In the genomic region with DNA sequence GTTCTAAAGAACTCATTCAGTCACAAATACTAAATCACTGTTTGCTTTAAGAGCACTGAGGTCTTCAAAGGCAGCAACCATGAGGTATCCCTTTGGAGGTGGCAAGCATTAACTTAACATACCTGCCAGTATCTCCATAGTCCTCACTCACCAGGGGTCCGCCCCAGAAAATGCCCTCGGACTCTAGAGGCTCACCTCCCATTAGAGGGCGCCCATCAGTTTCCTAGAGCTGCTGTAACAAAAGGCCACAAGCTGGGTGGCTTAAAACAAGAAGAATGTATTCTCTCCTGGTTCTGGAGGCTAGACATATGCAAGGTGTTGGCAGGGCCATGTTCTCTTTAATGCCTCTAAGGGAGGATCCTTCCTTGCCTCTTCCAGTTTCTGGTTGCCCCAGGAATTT, we compare ENCODE assay signal across 22 cellular contexts.
"Had no signal": no experiment of that assay in that cellular context is flagged by ENCODE, and none has a peak within 500 bp of the region (broad histone marks: within the 10 kb centered on the region; RNA-seq: fewer than 3 reads in every experiment).

No MANE protein-coding gene starts in this region.

- H3K9me3 ChIP-seq: body of pancreas, esophagus squamous epithelium, mucosa of descending colon, stomach, testis, upper lobe of left lung had no signal

- H2AFZ ChIP-seq: parathyroid adenoma had no signal

- H3K36me3 ChIP-seq: esophagus squamous epithelium, stomach, upper lobe of left lung had no signal

- H3K4me3 ChIP-seq: body of pancreas, esophagus squamous epithelium, mucosa of descending colon, stomach, testis, upper lobe of left lung had no signal

- H3K4me3 Mint-ChIP-seq: activated CD4-positive, alpha-beta memory T cell treated with anti-CD3 and anti-CD28 coated beads for 36 hours; activated CD8-positive, alpha-beta memory T cell treated with anti-CD3 and anti-CD28 coated beads, Interleukin-2, amount 10 ng/mL, durations not matched to agents 7 days and 5 days; memory B cell; naive thymus-derived CD4-positive, alpha-beta T cell had no signal

- H3K79me2 ChIP-seq: parathyroid adenoma had no signal

- ATAC-seq: activated CD8-positive, alpha-beta memory T cell treated with anti-CD3 and anti-CD28 coated beads, Interleukin-2, amount 10 ng/mL, durations not matched to agents 7 days and 5 days; activated naive CD4-positive, alpha-beta T cell treated with anti-CD3 and anti-CD28 coated beads, Interleukin-2, amount 50 U/mL, for 72 hours; body of pancreas; left ventricle myocardium superior; mucosa of descending colon; naive thymus-derived CD4-positive, alpha-beta T cell had no signal

- H3K4me1 Mint-ChIP-seq: activated CD8-positive, alpha-beta memory T cell treated with anti-CD3 and anti-CD28 coated beads, Interleukin-2, amount 10 ng/mL, durations not matched to agents 7 days and 5 days; memory B cell had no signal

- DNase-seq: activated CD4-positive, alpha-beta memory T cell treated with anti-CD3 and anti-CD28 coated beads for 36 hours; activated CD4-positive, alpha-beta T cell treated with anti-CD3 and anti-CD28 coated beads for 1 hour; activated CD8-positive, alpha-beta memory T cell treated with anti-CD3 and anti-CD28 coated beads, Interleukin-2, amount 10 ng/mL, durations not matched to agents 7 days and 5 days; activated T-cell treated with anti-CD3 and anti-CD28 coated beads, Interleukin-2, amount 50 U/mL, for 1 hour; amygdala; body of pancreas; caudate nucleus; esophagus squamous epithelium; foreskin fibroblast; glutamatergic neuron; hypothalamus; left ventricle myocardium superior; mucosa of descending colon; naive thymus-derived CD4-positive, alpha-beta T cell; stimulated activated CD4-positive, alpha-beta T cell treated with anti-CD3 and anti-CD28 coated beads, Interleukin-1b, Interleukin-23, amount 100 ng/mL, for 48 hours; stomach; T1000; testis; upper lobe of left lung had no signal

- H3K4me1 ChIP-seq: body of pancreas, esophagus squamous epithelium, parathyroid adenoma, stomach, testis, upper lobe of left lung had no signal

- H3K9me3 Mint-ChIP-seq: activated CD4-positive, alpha-beta memory T cell treated with anti-CD3 and anti-CD28 coated beads for 36 hours; activated naive CD4-positive, alpha-beta T cell treated with anti-CD3 and anti-CD28 coated beads, Interleukin-2, amount 50 U/mL, for 72 hours; memory B cell; naive thymus-derived CD4-positive, alpha-beta T cell had no signal

- H3K27me3 Mint-ChIP-seq: activated CD4-positive, alpha-beta memory T cell treated with anti-CD3 and anti-CD28 coated beads for 36 hours; activated CD8-positive, alpha-beta memory T cell treated with anti-CD3 and anti-CD28 coated beads, Interleukin-2, amount 10 ng/mL, durations not matched to agents 7 days and 5 days had no signal

- H3K27me3 ChIP-seq: body of pancreas, esophagus squamous epithelium, stomach, testis, upper lobe of left lung had no signal

- H3K9ac ChIP-seq: parathyroid adenoma had no signal

- H3K27ac Mint-ChIP-seq: activated CD4-positive, alpha-beta memory T cell treated with anti-CD3 and anti-CD28 coated beads for 36 hours; activated CD8-positive, alpha-beta memory T cell treated with anti-CD3 and anti-CD28 coated beads, Interleukin-2, amount 10 ng/mL, durations not matched to agents 7 days and 5 days; activated naive CD4-positive, alpha-beta T cell treated with anti-CD3 and anti-CD28 coated beads, Interleukin-2, amount 50 U/mL, for 72 hours; naive thymus-derived CD4-positive, alpha-beta T cell had no signal

- H3K27ac ChIP-seq: body of pancreas, esophagus squamous epithelium, parathyroid adenoma, stomach, testis, upper lobe of left lung had no signal

- H3K36me3 Mint-ChIP-seq: activated CD4-positive, alpha-beta memory T cell treated with anti-CD3 and anti-CD28 coated beads for 36 hours; activated CD8-positive, alpha-beta memory T cell treated with anti-CD3 and anti-CD28 coated beads, Interleukin-2, amount 10 ng/mL, durations not matched to agents 7 days and 5 days; activated naive CD4-positive, alpha-beta T cell treated with anti-CD3 and anti-CD28 coated beads, Interleukin-2, amount 50 U/mL, for 72 hours; memory B cell; naive thymus-derived CD4-positive, alpha-beta T cell had no signal
